Comparison of ENCODE assay signal across 9 cellular contexts in the genomic region with DNA sequence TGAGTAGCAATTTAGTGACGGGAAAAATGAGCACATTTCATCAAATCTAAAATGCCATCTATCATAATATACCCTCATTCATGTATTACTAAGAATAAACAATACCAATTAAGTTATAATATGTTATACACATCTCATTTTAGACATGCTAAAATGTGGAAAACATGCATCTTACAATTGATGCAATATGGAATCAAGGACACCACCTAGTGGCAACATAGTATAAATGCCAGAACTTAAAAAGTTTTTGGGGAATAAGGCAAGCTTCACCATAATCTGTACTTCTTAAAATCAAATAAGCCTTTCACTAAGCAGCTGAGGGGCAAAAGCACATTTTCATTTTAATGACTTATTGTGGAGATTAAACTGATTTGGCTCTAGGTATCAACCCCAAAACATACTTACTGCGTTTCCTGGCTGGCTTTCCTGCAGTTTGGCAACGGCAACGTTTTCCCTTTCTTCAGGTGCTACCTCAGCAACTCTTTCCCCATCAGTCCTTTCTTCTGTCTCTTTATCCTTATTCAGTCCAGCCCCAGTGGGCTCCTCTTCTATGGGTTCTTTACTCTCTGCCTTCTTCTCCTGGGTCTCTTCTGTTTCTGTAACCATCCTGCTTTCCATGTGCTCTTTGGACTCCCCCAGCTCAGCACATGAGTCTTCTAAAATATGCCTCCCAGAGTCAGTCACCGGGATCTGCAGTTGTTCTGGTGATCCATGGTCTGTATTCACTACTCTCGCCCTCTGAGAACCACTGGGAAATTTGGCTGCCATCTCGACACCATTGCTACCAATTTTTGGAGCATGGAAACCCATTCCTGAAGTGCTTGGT. TPM values are rescaled to one million over a fixed set of nuclear protein-coding genes. Genes with fewer than 3 reads are reported as not detected.
A peak's percentile ranks its signal among the peaks of the same experiment; 100 is the strongest.
DNase-seq lines count a peak whose midpoint lies in the region; ATAC-seq, FAIRE-seq and TF ChIP-seq lines count a peak whose summit lies in the region.
"Had no signal": no experiment of that assay in that cellular context is flagged by ENCODE, and none has a peak within 500 bp of the region (broad histone marks: within the 10 kb centered on the region; RNA-seq: fewer than 3 reads in every experiment).

No MANE protein-coding gene starts in this region.

- no peak overlapping the region for H3K4me3 ChIP-seq in HL-60 (replicated peaks; ENCODE audit: insufficient read depth, low read length)

- H3K4me3 Mint-ChIP-seq in progenitor cell of endocrine pancreas (ENCODE audit: low read depth): no peak overlapping the region
- no peak overlapping the region for H3K4me3 Mint-ChIP-seq in stimulated activated memory B cell treated with anti-CD40 and anti-IgM and Interleukin-4, amounts not matched to agents 10 μg/mL and 1 μg/mL and 100 μg/mL, for 72 hours

- TF ChIP-seq CTCF in D721Med (IDR thresholded peaks at IDR 0.05; ENCODE audit: insufficient read depth, missing control alignments) (peak; percentile 89), HL-60 (IDR thresholded peaks at IDR 0.05; ENCODE audit: insufficient read depth, low read length) (peak; percentile 40), progenitor cell of endocrine pancreas (IDR thresholded peaks at IDR 0.05; ENCODE audit: unreplicated experiment) (peak; percentile 75)

- H3K27me3 ChIP-seq in HL-60 (ENCODE audit: insufficient read depth, poor library complexity, severe bottlenecking): no peaks in the 10 kb centered on the region

- ATAC-seq in esophagus mucosa (peak; percentile 55), GM21447 (IDR thresholded peaks at IDR 0.05; ENCODE audit: unreplicated experiment) (no peak)
- no peak for ATAC-seq in stimulated activated memory B cell treated with anti-CD40 and anti-IgM and Interleukin-4, amounts not matched to agents 10 μg/mL and 1 μg/mL and 100 μg/mL, for 72 hours

- H3K27ac ChIP-seq in HL-60 (replicated peaks): no peak overlapping the region

- H3K27me3 Mint-ChIP-seq in progenitor cell of endocrine pancreas: no peaks in the 10 kb centered on the region
- H3K27me3 Mint-ChIP-seq in stimulated activated memory B cell treated with anti-CD40 and anti-IgM and Interleukin-4, amounts not matched to agents 10 μg/mL and 1 μg/mL and 100 μg/mL, for 72 hours: no peaks in the 10 kb centered on the region

- peaks cover 28% of the 10 kb centered on the region for H3K36me3 Mint-ChIP-seq in progenitor cell of endocrine pancreas (ENCODE audit: insufficient read depth)
- peaks cover 47% of the 10 kb centered on the region for H3K36me3 Mint-ChIP-seq in stimulated activated memory B cell treated with anti-CD40 and anti-IgM and Interleukin-4, amounts not matched to agents 10 μg/mL and 1 μg/mL and 100 μg/mL, for 72 hours

- FAIRE-seq in D721Med (lab: Jason Lieb, UNC) (peak; percentile 89), RCC 7860 (lab: Jason Lieb, UNC) (peak; percentile 82)

- DNase-seq in D721Med (ENCODE audit: insufficient read length, low spot score) (no peak), HL-60 (ENCODE audit: low read depth in 1 of 2, low spot score in 1 of 2) (no peak), RCC 7860 (ENCODE audit: low spot score) (peak; percentile 37), progenitor cell of endocrine pancreas (ENCODE audit: low spot score, unreplicated experiment) (no peak), activated gamma-delta T cell (lab: John Stamatoyannopoulos, UW) (no peak)
- DNase-seq: left cardiac atrium had no signal

- H3K4me1 Mint-ChIP-seq in progenitor cell of endocrine pancreas (ENCODE audit: low read depth): no peaks in the 10 kb centered on the region
- H3K4me1 Mint-ChIP-seq in stimulated activated memory B cell treated with anti-CD40 and anti-IgM and Interleukin-4, amounts not matched to agents 10 μg/mL and 1 μg/mL and 100 μg/mL, for 72 hours: peaks cover 42% of the 10 kb centered on the region

- no peak overlapping the region for H3K27ac Mint-ChIP-seq in progenitor cell of endocrine pancreas
- no peak overlapping the region for H3K27ac Mint-ChIP-seq in stimulated activated memory B cell treated with anti-CD40 and anti-IgM and Interleukin-4, amounts not matched to agents 10 μg/mL and 1 μg/mL and 100 μg/mL, for 72 hours

- peaks cover 4% of the 10 kb centered on the region for H3K9me3 Mint-ChIP-seq in progenitor cell of endocrine pancreas (ENCODE audit: low read depth)
- no peaks in the 10 kb centered on the region for H3K9me3 Mint-ChIP-seq in stimulated activated memory B cell treated with anti-CD40 and anti-IgM and Interleukin-4, amounts not matched to agents 10 μg/mL and 1 μg/mL and 100 μg/mL, for 72 hours

RNA-seq across cellular contexts. Expression of a gene that starts 11.4 kb away (rescaled TPM):
- 9.5 TPM for total RNA-seq in esophagus mucosa
- total RNA-seq in progenitor cell of endocrine pancreas: 15.0 and 15.1 TPM in 2 replicates

RNA-seq across cellular contexts. Expression of a gene that starts 46.7 kb away (rescaled TPM):
- not detected for total RNA-seq in esophagus mucosa
- 0.22 and 0.51 TPM in 2 replicates for total RNA-seq in progenitor cell of endocrine pancreas
